In the genomic region with DNA sequence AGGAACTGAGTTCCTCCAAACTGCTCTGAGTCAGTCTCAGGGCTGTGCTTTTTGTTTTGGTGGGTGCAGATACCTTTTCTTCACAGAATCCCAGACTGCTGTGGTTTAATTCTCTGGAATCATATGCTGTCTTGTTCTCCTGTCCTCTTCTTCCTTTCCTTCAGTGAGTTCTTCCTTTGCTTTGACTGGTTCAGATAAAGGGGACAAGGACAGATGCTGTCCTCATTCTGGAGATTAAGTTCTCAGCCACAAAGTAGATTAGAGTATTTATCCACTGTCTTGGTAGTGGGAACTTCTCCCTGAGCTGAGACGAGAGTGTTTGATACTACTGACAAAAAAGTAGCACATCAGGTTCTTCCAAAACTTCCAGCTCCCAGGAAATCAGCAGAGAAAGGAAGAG, we compare ENCODE assay signal across 1 cellular context.
TF ChIP-seq lines count a peak whose summit lies in the region.

No MANE protein-coding gene starts in this region.

TF ChIP-seq in K562, 482 proteins besides CTCF, POLR2A, EP300 and RAD21 (continued from another document):
- TF ChIP-seq ZMIZ1 (IDR thresholded peaks at IDR 0.05; ENCODE audit: low read depth in 2 of 2, low read length in 2 of 2) (no peak), ZNF431 (CRISPR knock-in tag; IDR thresholded peaks at IDR 0.05) (no peak), CEBPG (CRISPR knock-in tag; IDR thresholded peaks at IDR 0.05) (no peak), CEBPG (tag; conservative IDR thresholded peaks at IDR 0.05 in 1 of 2, IDR thresholded peaks at IDR 0.05 in 1 of 2) (no peak), TCF3 (CRISPR knock-in tag; IDR thresholded peaks at IDR 0.05) (peak; percentile 68), ZNF561 (CRISPR knock-in tag; conservative IDR thresholded peaks at IDR 0.05) (no peak), SMARCA4 (IDR thresholded peaks at IDR 0.05) (peak; percentile 30; the same call in 1 of the 2 replicates)
